In genomic region chrX:9465380-9466114, GRCh38 we compare ENCODE assay signal across 8 cellular contexts. TPM values are rescaled to one million over a fixed set of nuclear protein-coding genes. Genes with fewer than 3 reads are reported as not detected.
DNase-seq lines count a peak whose midpoint lies in the region; ATAC-seq, FAIRE-seq and TF ChIP-seq lines count a peak whose summit lies in the region.

No MANE protein-coding gene starts in this region.

- H3K9me3 Mint-ChIP-seq in CD8-positive, alpha-beta memory T cell, result peaks cover 0 to 5% (median 3%) of the 10 kb centered on the region in 5 donors
- H3K9me3 Mint-ChIP-seq in GM23338, result no peaks in the 10 kb centered on the region; the same call in 1 of the 3 replicates
- H3K9me3 Mint-ChIP-seq in activated naive CD8-positive, alpha-beta T cell treated with anti-CD3 and anti-CD28 coated beads, Interleukin-2, amount 10 ng/mL, durations not matched to agents 7 days and 5 days, result no peaks in the 10 kb centered on the region

- H3K27me3 ChIP-seq in CD8-positive, alpha-beta memory T cell (ENCODE audit: insufficient read depth, low read length, poor library complexity, severe bottlenecking), result no peaks in the 10 kb centered on the region
- H3K27me3 ChIP-seq in GM23338 (ENCODE audit: insufficient read depth) (peaks cover 13% of the 10 kb centered on the region; the same call in 1 of the 2 replicates), PC-3 (ENCODE audit: low read length) (no peaks in the 10 kb centered on the region), iPS-18a (ENCODE audit: control insufficient read depth, insufficient read depth, low read length) (peaks cover 23% of the 10 kb centered on the region)

- H3K9me2 ChIP-seq in GM23338 (ENCODE audit: insufficient read depth) (no peaks in the 10 kb centered on the region), PC-3 (replicated peaks; ENCODE audit: low read length) (no peaks in the 10 kb centered on the region)

- intact Hi-C loops in PC-3 (cut with micrococcal nuclease), result loop anchor here (5.0 to 10.0 kb wide), 3 partner anchors 102 to 239 kb away; no protein-coding TSS in a partner anchor

- peak overlapping the region; percentile 98 for H3K9ac ChIP-seq in PC-3 (ENCODE audit: low read length)
- peak overlapping the region; percentile 68 for H3K9ac ChIP-seq in iPS-18a (ENCODE audit: low read length)

- H3K27ac Mint-ChIP-seq in CD8-positive, alpha-beta memory T cell, result peak overlapping the region in 2 of 8 donors; percentile 6 to 86
- no peak overlapping the region for H3K27ac Mint-ChIP-seq in GM23338
- peak overlapping the region; percentile 56 for H3K27ac Mint-ChIP-seq in activated naive CD8-positive, alpha-beta T cell treated with anti-CD3 and anti-CD28 coated beads, Interleukin-2, amount 10 ng/mL, durations not matched to agents 7 days and 5 days

- H3K27me3 Mint-ChIP-seq in CD8-positive, alpha-beta memory T cell, result peaks cover 0 to 17% of the 10 kb centered on the region in 2 donors
- no peaks in the 10 kb centered on the region for H3K27me3 Mint-ChIP-seq in GM23338 (ENCODE audit: insufficient read depth, low read depth, poor library complexity)
- no peaks in the 10 kb centered on the region for H3K27me3 Mint-ChIP-seq in activated naive CD8-positive, alpha-beta T cell treated with anti-CD3 and anti-CD28 coated beads, Interleukin-2, amount 10 ng/mL, durations not matched to agents 7 days and 5 days

- H3K79me2 ChIP-seq in GM23338 (replicated peaks; ENCODE audit: insufficient read depth), result peaks cover 44% of the 10 kb centered on the region
- peaks cover 60% of the 10 kb centered on the region for H3K79me2 ChIP-seq in PC-3 (ENCODE audit: low read length)

- H3K36me3 ChIP-seq in CD8-positive, alpha-beta memory T cell (ENCODE audit: insufficient read depth, low read length), result no peaks in the 10 kb centered on the region
- H3K36me3 ChIP-seq in GM23338 (ENCODE audit: insufficient read depth) (no peaks in the 10 kb centered on the region), PC-3 (ENCODE audit: low read depth, low read length) (no peaks in the 10 kb centered on the region; the same call in 1 of the 2 replicates), iPS-18a (ENCODE audit: control insufficient read depth, low read depth, low read length) (no peaks in the 10 kb centered on the region)

- TF ChIP-seq CTCF in GM23338 (conservative IDR thresholded peaks at IDR 0.05; ENCODE audit: low read depth in 2 of 2) (no peak), PC-3 (conservative IDR thresholded peaks at IDR 0.05; ENCODE audit: low read depth, low read length) (no peak)

- ATAC-seq in GM23338, result peak; percentile 6
- ATAC-seq in PC-3, result no peak
- peak; percentile 13 for ATAC-seq in activated naive CD8-positive, alpha-beta T cell treated with anti-CD3 and anti-CD28 coated beads, Interleukin-2, amount 10 ng/mL, durations not matched to agents 7 days and 5 days (ENCODE audit: low read depth)

- H4K20me1 ChIP-seq in GM23338 (replicated peaks; ENCODE audit: insufficient read depth) (no peaks in the 10 kb centered on the region; the same call in 1 of the 2 replicates), PC-3 (ENCODE audit: low read length) (peaks cover 19% of the 10 kb centered on the region)

- peak overlapping the region; percentile 51 for H3K27ac ChIP-seq in CD8-positive, alpha-beta memory T cell (ENCODE audit: low read depth, low read length)
- H3K27ac ChIP-seq in GM23338 (ENCODE audit: low read depth) (no peak overlapping the region), PC-3 (ENCODE audit: low read length) (peak overlapping the region; percentile 88), iPS-18a (ENCODE audit: low read length) (no peak overlapping the region)

- peaks cover 0 to 10% (median 1%) of the 10 kb centered on the region in 3 donors for H3K36me3 Mint-ChIP-seq in CD8-positive, alpha-beta memory T cell
- H3K36me3 Mint-ChIP-seq in GM23338 (ENCODE audit: low read depth), result peaks cover 9% of the 10 kb centered on the region; the same call in 2 of the 3 replicates
- peaks cover 5% of the 10 kb centered on the region for H3K36me3 Mint-ChIP-seq in activated naive CD8-positive, alpha-beta T cell treated with anti-CD3 and anti-CD28 coated beads, Interleukin-2, amount 10 ng/mL, durations not matched to agents 7 days and 5 days

- no peak for TF ChIP-seq POLR2A in H54 (IDR thresholded peaks at IDR 0.05; ENCODE audit: low read depth, low read length)

- peak overlapping the region; percentile 22 for H3K4me3 ChIP-seq in CD8-positive, alpha-beta memory T cell (ENCODE audit: low read length)
- peak overlapping the region; percentile 57 for H3K4me3 ChIP-seq in GM23338
- peak overlapping the region; percentile 86 for H3K4me3 ChIP-seq in PC-3 (ENCODE audit: low read length)
- peak overlapping the region; percentile 73 for H3K4me3 ChIP-seq in iPS-18a (ENCODE audit: low read length)

- peaks cover 28% of the 10 kb centered on the region for H3K4me1 ChIP-seq in CD8-positive, alpha-beta memory T cell (ENCODE audit: insufficient read depth, low read length)
- H3K4me1 ChIP-seq in GM23338 (ENCODE audit: insufficient read depth) (peaks cover 23% of the 10 kb centered on the region), PC-3 (ENCODE audit: insufficient read depth, low read length) (peaks cover 39% of the 10 kb centered on the region), iPS-18a (ENCODE audit: control insufficient read depth, low read depth, low read length) (peaks cover 35% of the 10 kb centered on the region)

- H2AFZ ChIP-seq in GM23338 (no peak overlapping the region), PC-3 (ENCODE audit: low read length) (no peak overlapping the region)

- H3K4me3 Mint-ChIP-seq in CD8-positive, alpha-beta memory T cell, result peak overlapping the region; percentile 52 to 87 (median 73)
- peak overlapping the region; percentile 57; the same call in 2 of the 3 replicates for H3K4me3 Mint-ChIP-seq in GM23338
- H3K4me3 Mint-ChIP-seq in activated naive CD8-positive, alpha-beta T cell treated with anti-CD3 and anti-CD28 coated beads, Interleukin-2, amount 10 ng/mL, durations not matched to agents 7 days and 5 days, result peak overlapping the region; percentile 80

- POLR2A ChIA-PET in CD8-positive, alpha-beta memory T cell (lab: Charles Lee), result no interaction called here
- POLR2A ChIA-PET in PC-3 (lab: Charles Lee; ENCODE audit: unreplicated experiment), result no interaction called here
- POLR2A ChIA-PET in activated naive CD8-positive, alpha-beta T cell treated with anti-CD3 and anti-CD28 coated beads, Interleukin-2, amount 10 ng/mL, durations not matched to agents 7 days and 5 days (lab: Charles Lee), result no interaction called here

- peaks cover 44 to 53% (median 47%) of the 10 kb centered on the region in 3 donors for H3K4me1 Mint-ChIP-seq in CD8-positive, alpha-beta memory T cell
- peaks cover 21% of the 10 kb centered on the region for H3K4me1 Mint-ChIP-seq in GM23338
- H3K4me1 Mint-ChIP-seq in activated naive CD8-positive, alpha-beta T cell treated with anti-CD3 and anti-CD28 coated beads, Interleukin-2, amount 10 ng/mL, durations not matched to agents 7 days and 5 days, result peaks cover 28% of the 10 kb centered on the region

- CTCF ChIA-PET in CD8-positive, alpha-beta memory T cell (lab: Charles Lee), result no interaction called here
- CTCF ChIA-PET in PC-3 (lab: Charles Lee), result no interaction called here

- H3K4me2 ChIP-seq in GM23338 (peak overlapping the region; percentile 75; the same call in 1 of the 2 replicates), PC-3 (ENCODE audit: low read length) (peak overlapping the region; percentile 97)

- no peaks in the 10 kb centered on the region for H3F3A ChIP-seq in GM23338 (replicated peaks; ENCODE audit: low read depth)
- no peaks in the 10 kb centered on the region for H3F3A ChIP-seq in PC-3 (ENCODE audit: low read length, unreplicated experiment)

- no peaks in the 10 kb centered on the region for H3K9me3 ChIP-seq in CD8-positive, alpha-beta memory T cell (ENCODE audit: low read length)
- H3K9me3 ChIP-seq in PC-3 (ENCODE audit: low read length), result no peaks in the 10 kb centered on the region
- no peaks in the 10 kb centered on the region for H3K9me3 ChIP-seq in iPS-18a (ENCODE audit: control insufficient read depth, low read depth, low read length)

- no TSS peak for BruUV-seq in PC-3 (replicated peaks; lab: Mats Ljungman, UMichigan)

- peak in 3 of 5 donors; percentile 31 to 57 (median 47) for DNase-seq in CD8-positive, alpha-beta memory T cell
- peak; percentile 40 for DNase-seq in GM23338 (ENCODE audit: low spot score)
- no peak for DNase-seq in PC-3
- peak; percentile 62 for DNase-seq in activated naive CD8-positive, alpha-beta T cell treated with anti-CD3 and anti-CD28 coated beads, Interleukin-2, amount 10 ng/mL, durations not matched to agents 7 days and 5 days
- DNase-seq in stimulated activated CD4-positive, alpha-beta T cell treated with anti-CD3 and anti-CD28 coated beads, Interleukin-12 subunit alpha, Interleukin-12 subunit beta, amount 100 ng/mL, for 48 hours (ENCODE audit: low read depth in 2 of 3, low spot score in 1 of 3), result peak in 2 of 3 donors; percentile 14 to 16
- no peak for DNase-seq in urothelium cell line (ENCODE audit: low spot score)
- no peak for DNase-seq in H54 (ENCODE audit: insufficient read length, low spot score)

- no peak for FAIRE-seq in urothelium cell line (lab: Jason Lieb, UNC)
- FAIRE-seq in H54 (lab: Jason Lieb, UNC), result no peak

RNA-seq across cellular contexts. Expression of gene TBL1X, which starts 0.7 kb away (rescaled TPM):
- total RNA-seq in CD8-positive, alpha-beta memory T cell, result 10 to 100 TPM; 21.3 to 25.0 TPM
- 16.1 TPM for polyA plus RNA-seq in CD8-positive, alpha-beta memory T cell
- 26.9 and 29.9 TPM in 2 replicates for total RNA-seq in GM23338 (2014; rRNA removed; shearing (Covaris generic))
- 8.7 and 10.7 TPM in 2 replicates for polyA plus RNA-seq in GM23338 (2016; fragmentation: Nextera tagmentation; extraction: Ambion mirVana)
- 31.9 and 51.6 TPM in 2 replicates for total RNA-seq in PC-3 (2014; rRNA removed)
- 10 to 100 TPM; 29.7 to 31.1 TPM for total RNA-seq in activated naive CD8-positive, alpha-beta T cell treated with anti-CD3 and anti-CD28 coated beads, Interleukin-2, amount 10 ng/mL, durations not matched to agents 7 days and 5 days

Comparison
In these comparisons a context has a peak if more than half of its experiments do, and no peak if none do; other contexts are left out.
1. DNase-seq: peak in CD8-positive, alpha-beta memory T cell (3 of 5), GM23338 (single experiment), activated naive CD8-positive, alpha-beta T cell treated with anti-CD3 and anti-CD28 coated beads, Interleukin-2, amount 10 ng/mL, durations not matched to agents 7 days and 5 days (single experiment) and stimulated activated CD4-positive, alpha-beta T cell treated with anti-CD3 and anti-CD28 coated beads, Interleukin-12 subunit alpha, Interleukin-12 subunit beta, amount 100 ng/mL, for 48 hours (2 of 3); none in PC-3 (single experiment), urothelium cell line (single experiment) and H54 (single experiment).
2. H3K27ac ChIP-seq: peak in CD8-positive, alpha-beta memory T cell (single experiment) and PC-3 (single experiment); none in GM23338 (single experiment) and iPS-18a (single experiment).
3. H3K4me3 ChIP-seq: peak in every context shown above with its lines; median percentile 86 in PC-3; 73 in iPS-18a; 57 in GM23338; 22 in CD8-positive, alpha-beta memory T cell.
4. Peak in every context shown above with its lines, with median percentiles within 50 percentile points of each other: H3K4me3 Mint-ChIP-seq.